33 cellular contexts compared by ENCODE assay signal in genomic region chr9:7324031-7324654, GRCh38.
DNase-seq lines count a peak whose midpoint lies in the region; ATAC-seq, FAIRE-seq and TF ChIP-seq lines count a peak whose summit lies in the region.
"Had no signal": no experiment of that assay in that cellular context is flagged by ENCODE, and none has a peak within 500 bp of the region (broad histone marks: within the 10 kb centered on the region; RNA-seq: fewer than 3 reads in every experiment).

No MANE protein-coding gene starts in this region.

- H3K4me2 ChIP-seq in astrocyte (ENCODE audit: low read length) (no peak overlapping the region), mesenchymal stem cell (ENCODE audit: low read length, poor library complexity, severe bottlenecking) (no peak overlapping the region)
- H3K4me2 ChIP-seq: hepatocyte had no signal

- no peaks in the 10 kb centered on the region for H3K9me3 ChIP-seq in astrocyte (ENCODE audit: insufficient read depth, low read depth, low read length)
- H3K9me3 ChIP-seq in mesenchymal stem cell (ENCODE audit: control insufficient read depth, low read length), result peaks cover 4% of the 10 kb centered on the region
- H3K9me3 ChIP-seq in mucosa of descending colon, result no peaks in the 10 kb centered on the region
- H3K9me3 ChIP-seq in aorta (ENCODE audit: control insufficient read depth, low read length), result no peaks in the 10 kb centered on the region
- H3K9me3 ChIP-seq: SJCRH30, spleen, thoracic aorta had no signal

- no peak for TF ChIP-seq CTCF in astrocyte (IDR thresholded peaks at IDR 0.05; ENCODE audit: insufficient read depth, low read depth, low read length)
- no peak for TF ChIP-seq CTCF in mucosa of descending colon (IDR thresholded peaks at IDR 0.05)

- H3K27me3 ChIP-seq in astrocyte (ENCODE audit: insufficient read depth, low read length), result no peaks in the 10 kb centered on the region
- peaks cover 0 to 4% of the 10 kb centered on the region in 2 experiments for H3K27me3 ChIP-seq in mesenchymal stem cell (ENCODE audit: control insufficient read depth in 1 of 2, insufficient read depth in 1 of 2, low read length in 2 of 2)
- H3K27me3 ChIP-seq in aorta (ENCODE audit: control insufficient read depth in 1 of 2, insufficient read depth in 2 of 2, low read length in 1 of 2), result no peaks in the 10 kb centered on the region
- H3K27me3 ChIP-seq: hepatocyte, SJCRH30, spleen had no signal

- H3K4me3 ChIP-seq in astrocyte (ENCODE audit: insufficient read depth, low read depth, low read length) (no peak overlapping the region), mesenchymal stem cell (ENCODE audit: insufficient read depth in 1 of 2, low read depth in 1 of 2, low read length in 2 of 2) (no peak overlapping the region), mucosa of descending colon (no peak overlapping the region), aorta (ENCODE audit: low read length in 2 of 2) (no peak overlapping the region)
- H3K4me3 ChIP-seq: hepatocyte, SJCRH30, spleen, thoracic aorta had no signal

- H3K23ac ChIP-seq in mesenchymal stem cell (ENCODE audit: low read length in 2 of 2), result no peak overlapping the region

- no peak overlapping the region for H2BK120ac ChIP-seq in mesenchymal stem cell (ENCODE audit: low read depth, low read length)

- H3K4me1 Mint-ChIP-seq in astrocyte (ENCODE audit: low read depth, unreplicated experiment), result peaks cover 29% of the 10 kb centered on the region
- no peaks in the 10 kb centered on the region for H3K4me1 Mint-ChIP-seq in stimulated activated naive CD8-positive, alpha-beta T cell treated with anti-CD3 and anti-CD28 coated beads, Interleukin-15, amount 100 ng/mL, for 72 hours
- H3K4me1 Mint-ChIP-seq: activated naive CD4-positive, alpha-beta T cell treated with anti-CD3 and anti-CD28 coated beads, Interleukin-2, amount 50 U/mL, for 24 hours; endodermal cell had no signal

- no peak overlapping the region for H2BK12ac ChIP-seq in mesenchymal stem cell (ENCODE audit: low read length in 2 of 2)

- ATAC-seq in mucosa of descending colon (no peak), aorta (ENCODE audit: low FRiP score) (no peak)
- no peak for ATAC-seq in stimulated activated naive CD8-positive, alpha-beta T cell treated with anti-CD3 and anti-CD28 coated beads, Interleukin-15, amount 100 ng/mL, for 72 hours
- ATAC-seq: esophagus mucosa, HCT116 had no signal

- H4K8ac ChIP-seq in mesenchymal stem cell (ENCODE audit: low read length), result no peak overlapping the region

- no peak overlapping the region for H2BK5ac ChIP-seq in mesenchymal stem cell (ENCODE audit: low read depth, low read length, poor library complexity, severe bottlenecking)

- 98% methylated on average over 2 of the region's 3 CpGs for WGBS in mesenchymal stem cell
- WGBS in aorta, 2 donors, result 95 to 96% methylated on average over 3 of the region's 3 CpGs

- no peaks in the 10 kb centered on the region for H3K36me3 ChIP-seq in astrocyte (ENCODE audit: insufficient read depth, low read length)
- no peaks in the 10 kb centered on the region for H3K36me3 ChIP-seq in mesenchymal stem cell (ENCODE audit: control insufficient read depth in 1 of 2, insufficient read depth in 2 of 2, low read depth in 1 of 2, low read length in 2 of 2)
- no peaks in the 10 kb centered on the region for H3K36me3 ChIP-seq in mucosa of descending colon (ENCODE audit: low read depth)
- H3K36me3 ChIP-seq in aorta (ENCODE audit: control insufficient read depth in 1 of 2, insufficient read depth in 2 of 2, low read length in 1 of 2), result no peaks in the 10 kb centered on the region
- H3K36me3 ChIP-seq: SJCRH30, spleen, thoracic aorta, WERI-Rb-1 had no signal

- no peak overlapping the region for H3K4me3 Mint-ChIP-seq in astrocyte (ENCODE audit: unreplicated experiment)
- H3K4me3 Mint-ChIP-seq in stimulated activated naive CD8-positive, alpha-beta T cell treated with anti-CD3 and anti-CD28 coated beads, Interleukin-15, amount 100 ng/mL, for 72 hours, result no peak overlapping the region
- H3K4me3 Mint-ChIP-seq: activated naive CD4-positive, alpha-beta T cell treated with anti-CD3 and anti-CD28 coated beads, Interleukin-2, amount 50 U/mL, for 24 hours; CD4-positive, alpha-beta T cell; dendritic cell treated with granulocyte-macrophage colony-stimulating factor and Interleukin-4, amounts not matched to agents 40 ng/mL and 50 ng/mL, for 4 days; endodermal cell; stimulated activated naive CD8-positive, alpha-beta T cell treated with anti-CD3 and anti-CD28 coated beads, Interleukin-15, Interleukin-2, amounts not matched to agents 100 ng/mL and 50 ng/mL, for 24 hours had no signal

- no peaks in the 10 kb centered on the region for H4K20me1 ChIP-seq in astrocyte (ENCODE audit: insufficient read depth, low read length)

- FAIRE-seq in astrocyte (lab: Jason Lieb, UNC), result no peak
- FAIRE-seq: D721Med had no signal

- no peak overlapping the region for H2AK5ac ChIP-seq in mesenchymal stem cell (ENCODE audit: low read length, severe bottlenecking)

- no peak overlapping the region for H2BK15ac ChIP-seq in mesenchymal stem cell (ENCODE audit: low read depth, poor library complexity, severe bottlenecking)

- no peaks in the 10 kb centered on the region for H3K36me3 Mint-ChIP-seq in astrocyte (ENCODE audit: low read depth, unreplicated experiment)
- H3K36me3 Mint-ChIP-seq: activated naive CD4-positive, alpha-beta T cell treated with anti-CD3 and anti-CD28 coated beads, Interleukin-2, amount 50 U/mL, for 24 hours had no signal

- peak overlapping the region; percentile 54 for H3K27ac Mint-ChIP-seq in astrocyte (ENCODE audit: unreplicated experiment)
- no peak overlapping the region for H3K27ac Mint-ChIP-seq in stimulated activated naive CD8-positive, alpha-beta T cell treated with anti-CD3 and anti-CD28 coated beads, Interleukin-15, amount 100 ng/mL, for 72 hours
- H3K27ac Mint-ChIP-seq: activated naive CD4-positive, alpha-beta T cell treated with anti-CD3 and anti-CD28 coated beads, Interleukin-2, amount 50 U/mL, for 24 hours; CD4-positive, alpha-beta T cell; dendritic cell treated with granulocyte-macrophage colony-stimulating factor and Interleukin-4, amounts not matched to agents 40 ng/mL and 50 ng/mL, for 4 days; endodermal cell; stimulated activated naive CD8-positive, alpha-beta T cell treated with anti-CD3 and anti-CD28 coated beads, Interleukin-15, Interleukin-2, amounts not matched to agents 100 ng/mL and 50 ng/mL, for 24 hours had no signal

- H4K91ac ChIP-seq in mesenchymal stem cell (ENCODE audit: low read length), result no peak overlapping the region

- H3K79me2 ChIP-seq in astrocyte (ENCODE audit: insufficient read depth, low read length), result no peaks in the 10 kb centered on the region
- H3K79me2 ChIP-seq: hepatocyte, parathyroid adenoma had no signal

- no peak overlapping the region for H3K27ac ChIP-seq in astrocyte (ENCODE audit: low read depth, low read length)
- no peak overlapping the region for H3K27ac ChIP-seq in mesenchymal stem cell (ENCODE audit: low read length, poor library complexity, severe bottlenecking)
- H3K27ac ChIP-seq in aorta (ENCODE audit: low read depth in 1 of 2, low read length in 2 of 2), result no peak overlapping the region
- H3K27ac ChIP-seq: 22Rv1, hepatocyte, parathyroid adenoma, SJCRH30, spleen, thoracic aorta, WERI-Rb-1 had no signal

- peaks cover 2% of the 10 kb centered on the region for H3K27me3 Mint-ChIP-seq in astrocyte (ENCODE audit: low read depth, unreplicated experiment)
- peaks cover 26% of the 10 kb centered on the region for H3K27me3 Mint-ChIP-seq in stimulated activated naive CD8-positive, alpha-beta T cell treated with anti-CD3 and anti-CD28 coated beads, Interleukin-15, amount 100 ng/mL, for 72 hours
- H3K27me3 Mint-ChIP-seq: CD4-positive, alpha-beta T cell; dendritic cell treated with granulocyte-macrophage colony-stimulating factor and Interleukin-4, amounts not matched to agents 40 ng/mL and 50 ng/mL, for 4 days had no signal

- H3K9ac ChIP-seq in astrocyte (ENCODE audit: low read length) (no peak overlapping the region), mesenchymal stem cell (ENCODE audit: low read length) (no peak overlapping the region)
- H3K9ac ChIP-seq: parathyroid adenoma had no signal

- no peak overlapping the region for H3K14ac ChIP-seq in mesenchymal stem cell (ENCODE audit: low read length in 2 of 2)

- no peak overlapping the region for H2AFZ ChIP-seq in astrocyte (ENCODE audit: low read depth, low read length)
- H2AFZ ChIP-seq in mesenchymal stem cell (ENCODE audit: low read depth, low read length), result no peak overlapping the region
- H2AFZ ChIP-seq: hepatocyte, parathyroid adenoma had no signal

- DNase-seq in DMS 273 (lab: John Stamatoyannopoulos, UW; ENCODE audit: unreplicated experiment) (peak; percentile 3), DMS 273 treated with DMSO at 0.1 percent for 48 hours (lab: John Stamatoyannopoulos, UW) (no peak), GM04503 (ENCODE audit: low read depth) (peak; percentile 11), astrocyte (ENCODE audit: low read depth) (no peak), mesenchymal stem cell (peak; percentile 39), mucosa of descending colon (no peak), aorta (no peak)
- DNase-seq in stimulated activated naive CD8-positive, alpha-beta T cell treated with anti-CD3 and anti-CD28 coated beads, Interleukin-15, amount 100 ng/mL, for 72 hours, result no peak
- DNase-seq: activated CD4-positive, alpha-beta T cell treated with anti-CD3 and anti-CD28 coated beads for 48 hours; AML-193; amniotic stem cell; caudate nucleus; CD4-positive, alpha-beta T cell; endodermal cell; Karpas-422; NCI-H2107; retina; SJCRH30; spleen; stimulated activated CD4-positive, alpha-beta T cell treated with anti-CD3 and anti-CD28 coated beads, Interleukin-2, amount 100 ng/mL, for 24 hours; stimulated activated CD8-positive, alpha-beta memory T cell treated with anti-CD3 and anti-CD28 coated beads, Interleukin-4, amount 100 ng/mL, for 48 hours; T-helper 9 cell; WERI-Rb-1 had no signal

- H3K79me1 ChIP-seq in mesenchymal stem cell (replicated peaks; ENCODE audit: low read length, poor library complexity, severe bottlenecking), result no peaks in the 10 kb centered on the region

- no peaks in the 10 kb centered on the region for H3K4me1 ChIP-seq in astrocyte (ENCODE audit: insufficient read depth, low read length)
- peaks cover 4% of the 10 kb centered on the region for H3K4me1 ChIP-seq in mesenchymal stem cell (ENCODE audit: control insufficient read depth, insufficient read depth, low read depth, low read length)
- H3K4me1 ChIP-seq in mucosa of descending colon (ENCODE audit: low read depth), result no peaks in the 10 kb centered on the region
- H3K4me1 ChIP-seq in aorta (ENCODE audit: control insufficient read depth in 1 of 2, insufficient read depth in 2 of 2, low read length in 2 of 2), result no peaks in the 10 kb centered on the region
- H3K4me1 ChIP-seq: parathyroid adenoma, spleen had no signal

- H3K4ac ChIP-seq in mesenchymal stem cell (ENCODE audit: low read depth in 1 of 2, low read length in 2 of 2), result no peak overlapping the region

- no peak overlapping the region for H3K18ac ChIP-seq in mesenchymal stem cell (ENCODE audit: low read depth in 1 of 2, low read length in 2 of 2)

- intact Hi-C loops in mucosa of descending colon (cut with DNase I, micrococcal nuclease) (no loop called here), aorta (cut with DNase I) (no loop called here)

- no peaks in the 10 kb centered on the region for H3K9me3 Mint-ChIP-seq in astrocyte (ENCODE audit: unreplicated experiment)
- no peaks in the 10 kb centered on the region for H3K9me3 Mint-ChIP-seq in stimulated activated naive CD8-positive, alpha-beta T cell treated with anti-CD3 and anti-CD28 coated beads, Interleukin-15, amount 100 ng/mL, for 72 hours
- H3K9me3 Mint-ChIP-seq: activated naive CD4-positive, alpha-beta T cell treated with anti-CD3 and anti-CD28 coated beads, Interleukin-2, amount 50 U/mL, for 24 hours; CD4-positive, alpha-beta T cell; dendritic cell treated with granulocyte-macrophage colony-stimulating factor and Interleukin-4, amounts not matched to agents 40 ng/mL and 50 ng/mL, for 4 days; stimulated activated naive CD8-positive, alpha-beta T cell treated with anti-CD3 and anti-CD28 coated beads, Interleukin-15, Interleukin-2, amounts not matched to agents 100 ng/mL and 50 ng/mL, for 24 hours had no signal

Comparison
In these comparisons a context has a peak if more than half of its experiments do, and no peak if none do; other contexts are left out.
1. DNase-seq: peak in DMS 273 (single experiment), GM04503 (single experiment) and mesenchymal stem cell (single experiment); none in DMS 273 treated with DMSO at 0.1 percent for 48 hours (single experiment), astrocyte (single experiment), mucosa of descending colon (0 of 3), stimulated activated naive CD8-positive, alpha-beta T cell treated with anti-CD3 and anti-CD28 coated beads, Interleukin-15, amount 100 ng/mL, for 72 hours (0 of 2) and aorta (0 of 2).